ENCODE assay signal across 8 cellular contexts in the genomic region with DNA sequence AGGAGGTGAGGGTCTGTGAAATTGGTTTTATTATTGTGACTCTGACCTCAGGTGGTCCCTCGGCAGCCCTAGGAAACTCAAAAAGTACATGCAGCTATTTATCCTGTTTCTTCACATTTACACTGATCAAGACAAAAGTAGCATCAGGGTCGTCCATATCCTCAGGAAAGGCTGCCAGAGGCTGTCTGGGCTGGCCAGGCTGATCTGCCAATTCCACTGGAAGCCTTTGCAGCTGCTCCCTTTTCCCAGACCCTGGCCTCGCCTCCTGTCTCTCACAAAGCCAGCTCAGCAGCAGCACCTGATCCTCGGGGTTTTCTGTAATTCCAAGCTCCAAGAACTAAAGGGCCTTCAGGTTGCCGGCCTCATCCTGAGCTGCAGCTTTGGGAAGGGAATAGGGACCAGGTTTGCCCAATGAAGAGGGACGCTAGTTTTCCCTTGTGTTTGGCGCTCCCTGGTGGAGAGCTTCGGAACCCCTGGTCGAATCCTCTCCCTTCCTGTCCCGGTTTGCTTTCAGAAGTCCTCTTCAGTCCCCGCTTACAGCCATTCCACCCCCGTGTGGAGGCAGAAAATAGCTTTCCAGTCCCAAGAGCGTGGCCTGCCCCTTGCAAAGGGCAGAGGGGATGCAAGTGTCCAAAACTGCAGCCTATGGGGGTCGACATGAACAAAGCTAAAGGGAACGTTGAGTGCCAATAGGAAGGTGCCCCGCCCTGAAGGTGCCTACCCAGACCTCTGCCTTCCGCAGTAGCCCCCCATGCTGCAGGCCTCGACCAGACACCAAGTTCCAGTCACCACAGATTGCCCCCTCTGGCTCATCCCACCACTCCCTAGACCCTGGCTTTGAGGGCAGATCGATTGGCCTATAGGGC. TPM values are rescaled to one million over a fixed set of nuclear protein-coding genes. Genes with fewer than 3 reads are reported as not detected.
DNase-seq lines count a peak whose midpoint lies in the region; ATAC-seq and TF ChIP-seq lines count a peak whose summit lies in the region.

No MANE protein-coding gene starts in this region.

- H3K4me2 ChIP-seq in PC-9 = no peak overlapping the region

- TF ChIP-seq CTCF in PC-9 (conservative IDR thresholded peaks at IDR 0.05) (peak; percentile 71), fibroblast of villous mesenchyme (IDR thresholded peaks at IDR 0.05; ENCODE audit: insufficient read depth, low read depth, low read length) (peak; percentile 92), testis (IDR thresholded peaks at IDR 0.05) (peak; percentile 64 to 80 (median 72))

- in situ Hi-C loops in HAP-1 (cut with MboI; ENCODE audit: low sequenced_read_pairs) = no loop called here

- 37% methylated on average over 18 to 19 of the region's 19 CpGs for WGBS in testis, 2 donors

- H3K36me3 ChIP-seq in HAP-1 (replicated peaks) (no peaks in the 10 kb centered on the region), PC-9 (ENCODE audit: low read depth) (no peaks in the 10 kb centered on the region), testis (ENCODE audit: low read depth, missing control alignments) (no peaks in the 10 kb centered on the region)

- H3F3A ChIP-seq in PC-9 (ENCODE audit: insufficient read depth, low read depth) = no peaks in the 10 kb centered on the region

- H3K4me1 ChIP-seq in HAP-1 (no peaks in the 10 kb centered on the region), PC-9 (replicated peaks; ENCODE audit: insufficient read depth) (no peaks in the 10 kb centered on the region), testis (no peaks in the 10 kb centered on the region)

- no peak for TF ChIP-seq POLR2A in testis (IDR thresholded peaks at IDR 0.05)

- POLR2A ChIA-PET in PC-9 (lab: Charles Lee; ENCODE audit: unreplicated experiment) = no interaction called here

- H3K27ac ChIP-seq in PC-9 = no peak overlapping the region
- H3K27ac ChIP-seq in testis = no peak overlapping the region

- no TSS peak for BruUV-seq in PC-9 (replicated peaks; lab: Mats Ljungman, UMichigan)

- H3K79me2 ChIP-seq in PC-9 (ENCODE audit: low read depth) = no peaks in the 10 kb centered on the region

- H4K20me1 ChIP-seq in PC-9 (ENCODE audit: insufficient read depth) = no peaks in the 10 kb centered on the region

- DNase-seq in AG20443 (ENCODE audit: low spot score) (peak; percentile 88), HAP-1 (ENCODE audit: low spot score in 2 of 2) (peak; percentile 63 to 91), PC-9 (peak in 1 of 2 experiments; percentile 70), fibroblast of villous mesenchyme (ENCODE audit: low read depth) (peak; percentile 61), nucleus accumbens (lab: John Stamatoyannopoulos, UW) (peak in 39 of 56 donors; percentile 6 to 71 (median 27)), testis (peak; percentile 80)

- H3K9me3 Mint-ChIP-seq in activated T-helper 17 cell treated with anti-CD3 and anti-CD28 coated beads, Interleukin-2, amount 50 U/mL, for 72 hours = no peaks in the 10 kb centered on the region

- H3K4me3 Mint-ChIP-seq in activated T-helper 17 cell treated with anti-CD3 and anti-CD28 coated beads, Interleukin-2, amount 50 U/mL, for 72 hours = no peak overlapping the region

- intact Hi-C loops in PC-9 (cut with micrococcal nuclease; ENCODE audit: unreplicated experiment) (loop anchor here (1.0 kb wide), 2 partner anchors 402 to 725 kb away; partner anchors contain the start of gene RPL26), testis (cut with DNase I; ENCODE audit: low total_unique reads) (no loop called here)

- ATAC-seq in activated T-helper 17 cell treated with anti-CD3 and anti-CD28 coated beads, Interleukin-2, amount 50 U/mL, for 72 hours (replicated peaks) = peak; percentile 59
- no peak for ATAC-seq in GM19023 (IDR thresholded peaks at IDR 0.05; ENCODE audit: unreplicated experiment)

- no peaks in the 10 kb centered on the region for H3K36me3 Mint-ChIP-seq in activated T-helper 17 cell treated with anti-CD3 and anti-CD28 coated beads, Interleukin-2, amount 50 U/mL, for 72 hours (ENCODE audit: low read depth)

- no peaks in the 10 kb centered on the region for H3K9me2 ChIP-seq in PC-9 (ENCODE audit: insufficient read depth)

- no peaks in the 10 kb centered on the region for H3K4me1 Mint-ChIP-seq in activated T-helper 17 cell treated with anti-CD3 and anti-CD28 coated beads, Interleukin-2, amount 50 U/mL, for 72 hours

- peaks cover 6% of the 10 kb centered on the region for H3K27me3 Mint-ChIP-seq in activated T-helper 17 cell treated with anti-CD3 and anti-CD28 coated beads, Interleukin-2, amount 50 U/mL, for 72 hours

- H3K4me3 ChIP-seq in HAP-1 = no peak overlapping the region
- no peak overlapping the region for H3K4me3 ChIP-seq in PC-9
- no peak overlapping the region for H3K4me3 ChIP-seq in fibroblast of villous mesenchyme (ENCODE audit: low read depth, low read length)
- H3K4me3 ChIP-seq in testis = no peak overlapping the region

- no peaks in the 10 kb centered on the region for H3K9me3 ChIP-seq in HAP-1
- H3K9me3 ChIP-seq in PC-9 (ENCODE audit: insufficient read depth, low read depth) = no peaks in the 10 kb centered on the region
- H3K9me3 ChIP-seq in testis = no peaks in the 10 kb centered on the region

- CTCF ChIA-PET in PC-9 (lab: Charles Lee) = interaction anchor here (0.7 kb wide), 1 partner anchor 377 kb away, joined by 4 read pairs; no protein-coding TSS in a partner anchor

- H3K27ac Mint-ChIP-seq in activated T-helper 17 cell treated with anti-CD3 and anti-CD28 coated beads, Interleukin-2, amount 50 U/mL, for 72 hours = no peak overlapping the region

- no peak overlapping the region for H2AFZ ChIP-seq in PC-9

- H3K27me3 ChIP-seq in HAP-1 (ENCODE audit: low read depth) (no peaks in the 10 kb centered on the region), PC-9 (ENCODE audit: insufficient read depth, low read depth) (peaks cover 37% of the 10 kb centered on the region), testis (no peaks in the 10 kb centered on the region)

RNA-seq across cellular contexts. Expression of gene MFSD6L, which starts 13.4 kb away (rescaled TPM):
- not detected in 2 replicates for total RNA-seq in PC-9 (2021)
- under 1 TPM; 0.87 to 0.91 TPM for total RNA-seq in activated T-helper 17 cell treated with anti-CD3 and anti-CD28 coated beads, Interleukin-2, amount 50 U/mL, for 72 hours
- not detected in 2 replicates for total RNA-seq in fibroblast of villous mesenchyme
- total RNA-seq in testis = 10 to 100 TPM; 14.2 to 16.1 TPM
- polyA plus RNA-seq in testis (ENCODE audit: insufficient read depth, low read depth, low replicate concordance) = 56.5 TPM

RNA-seq across cellular contexts. Expression of gene SPDYE4, which starts 27.4 kb away (rescaled TPM):
- total RNA-seq in PC-9 (2021) (not detected in 2 replicates), fibroblast of villous mesenchyme (not detected in 2 replicates), testis (10 to 100 TPM in 1 of 2 donors, 1 to 10 TPM in 1; 3.3 to 19.6 TPM)
- not detected for total RNA-seq in activated T-helper 17 cell treated with anti-CD3 and anti-CD28 coated beads, Interleukin-2, amount 50 U/mL, for 72 hours
- 17.6 TPM for polyA plus RNA-seq in testis (ENCODE audit: insufficient read depth, low read depth, low replicate concordance)

RNA-seq across cellular contexts. Expression of gene CCDC42, which starts 41.1 kb away (rescaled TPM):
- total RNA-seq in PC-9 (2021) (not detected in 2 replicates), fibroblast of villous mesenchyme (not detected in 2 replicates), testis (10 to 100 TPM; 52.7 to 71.7 TPM)
- under 1 TPM in 1 of 2 donors, not detected in 1; 0.32 TPM for total RNA-seq in activated T-helper 17 cell treated with anti-CD3 and anti-CD28 coated beads, Interleukin-2, amount 50 U/mL, for 72 hours
- polyA plus RNA-seq in testis (ENCODE audit: insufficient read depth, low read depth, low replicate concordance) = 260 TPM

Comparison
In these comparisons a context has a peak if more than half of its experiments do, and no peak if none do; other contexts are left out.
1. RNA of gene MFSD6L, which starts 13.4 kb away (total RNA-seq): 14.2 to 16.1 TPM in testis; 0.87 to 0.91 TPM in activated T-helper 17 cell treated with anti-CD3 and anti-CD28 coated beads, Interleukin-2, amount 50 U/mL, for 72 hours, not detected in PC-9 and not detected in fibroblast of villous mesenchyme; every median in the first group is over 4 times any median in the second.
2. RNA of gene CCDC42, which starts 41.1 kb away (total RNA-seq): 52.7 to 71.7 TPM in testis; 0.32 TPM in activated T-helper 17 cell treated with anti-CD3 and anti-CD28 coated beads, Interleukin-2, amount 50 U/mL, for 72 hours, not detected in PC-9 and not detected in fibroblast of villous mesenchyme; every median in the first group is over 10 times any median in the second.
3. Peak in every context shown above with its lines, with median percentiles within 50 percentile points of each other: CTCF ChIP-seq.